In the genomic region with DNA sequence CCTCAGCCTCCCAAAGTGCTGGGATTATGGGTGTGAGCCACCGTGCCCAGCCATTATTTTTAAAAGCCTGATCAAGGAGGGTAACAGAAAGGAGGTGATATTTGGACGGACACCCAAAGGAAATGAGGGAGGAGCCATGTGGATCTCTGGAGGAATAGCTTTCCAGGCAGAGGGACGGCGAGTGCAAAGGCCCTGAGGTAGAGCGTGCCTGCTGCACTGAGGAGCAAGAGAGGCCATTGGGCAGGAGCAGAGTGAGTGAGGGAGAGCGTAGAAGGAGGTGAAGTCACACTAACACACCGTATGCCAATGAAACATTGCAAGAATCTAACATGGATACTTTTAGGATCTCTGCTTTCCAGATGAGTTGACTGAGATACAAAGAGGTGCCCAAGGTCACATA, we compare ENCODE assay signal across 29 cellular contexts.
"Had no signal": no experiment of that assay in that cellular context is flagged by ENCODE, and none has a peak within 500 bp of the region (broad histone marks: within the 10 kb centered on the region; RNA-seq: fewer than 3 reads in every experiment).

No MANE protein-coding gene starts in this region.

- H2AFZ ChIP-seq: parathyroid adenoma had no signal

- H3K36me3 ChIP-seq: left lung, lower lobe of right lung, neutrophil, right atrium auricular region, stomach, thyroid gland, transverse colon, upper lobe of left lung, vagina had no signal

- H3K27me3 ChIP-seq: right atrium auricular region, testis, thyroid gland, transverse colon, upper lobe of left lung, vagina had no signal

- H3K27ac ChIP-seq: left lung, lower lobe of right lung, neutrophil, parathyroid adenoma, right atrium auricular region, skin epidermis, stomach, testis, thyroid gland, transverse colon, upper lobe of left lung, vagina had no signal

- DNase-seq: hypothalamus; immature natural killer cell; kidney; left colon; left lung; lower lobe of right lung; mammary epithelial cell; mesenchymal stem cell; naive thymus-derived CD8-positive, alpha-beta T cell; occipital lobe; stimulated activated CD4-positive, alpha-beta T cell treated with anti-CD3 and anti-CD28 coated beads, Interleukin-12 subunit alpha, Interleukin-12 subunit beta, amount 100 ng/mL, for 4 hours; stimulated activated CD4-positive, alpha-beta T cell treated with anti-CD3 and anti-CD28 coated beads, Interleukin-15, amount 100 ng/mL, for 24 hours; stimulated activated CD4-positive, alpha-beta T cell treated with anti-CD3 and anti-CD28 coated beads, Interleukin-2, amount 100 ng/mL, for 24 hours; stimulated activated CD4-positive, alpha-beta T cell treated with anti-CD3 and anti-CD28 coated beads, Interleukin-4, amount 100 ng/mL, for 1 hour; stimulated activated naive B cell treated with anti-CD40 and anti-IgM and Interleukin-4, amounts not matched to agents 10 μg/mL and 1 μg/mL and 100 μg/mL, for 72 hours; stimulated activated naive CD8-positive, alpha-beta T cell treated with anti-CD3 and anti-CD28 coated beads, Interleukin-15, Interleukin-2, amounts not matched to agents 100 U/mL and 50 U/mL, for 24 hours; stomach; testis; thyroid gland; transverse colon; upper lobe of left lung had no signal

- H3K27ac Mint-ChIP-seq: immature natural killer cell; progenitor cell of endocrine pancreas; stimulated activated naive B cell treated with anti-CD40 and anti-IgM and Interleukin-4, amounts not matched to agents 10 μg/mL and 1 μg/mL and 100 μg/mL, for 72 hours had no signal

- H3K9ac ChIP-seq: parathyroid adenoma had no signal

- H3K4me3 Mint-ChIP-seq: immature natural killer cell; naive thymus-derived CD8-positive, alpha-beta T cell; stimulated activated naive B cell treated with anti-CD40 and anti-IgM and Interleukin-4, amounts not matched to agents 10 μg/mL and 1 μg/mL and 100 μg/mL, for 72 hours had no signal

- H3K79me2 ChIP-seq: parathyroid adenoma had no signal

- FAIRE-seq: islet of Langerhans, kidney had no signal

- ATAC-seq: left colon; left lung; lower lobe of right lung; naive thymus-derived CD8-positive, alpha-beta T cell; sciatic nerve; stimulated activated naive B cell treated with anti-CD40 and anti-IgM and Interleukin-4, amounts not matched to agents 10 μg/mL and 1 μg/mL and 100 μg/mL, for 72 hours; stimulated activated naive CD8-positive, alpha-beta T cell treated with anti-CD3 and anti-CD28 coated beads, Interleukin-15, Interleukin-2, amounts not matched to agents 100 U/mL and 50 U/mL, for 24 hours had no signal

- H3K4me1 Mint-ChIP-seq: immature natural killer cell had no signal

- H3K9me3 ChIP-seq: left lung, lower lobe of right lung, neutrophil, right atrium auricular region, stomach, testis, thyroid gland, transverse colon, upper lobe of left lung, vagina had no signal

- H3K36me3 Mint-ChIP-seq: immature natural killer cell; naive thymus-derived CD8-positive, alpha-beta T cell; stimulated activated naive B cell treated with anti-CD40 and anti-IgM and Interleukin-4, amounts not matched to agents 10 μg/mL and 1 μg/mL and 100 μg/mL, for 72 hours had no signal

- H3K9me3 Mint-ChIP-seq: immature natural killer cell; stimulated activated naive B cell treated with anti-CD40 and anti-IgM and Interleukin-4, amounts not matched to agents 10 μg/mL and 1 μg/mL and 100 μg/mL, for 72 hours had no signal

- H3K4me1 ChIP-seq: left lung, lower lobe of right lung, parathyroid adenoma, right atrium auricular region, testis, thyroid gland, transverse colon, upper lobe of left lung, vagina had no signal

- H3K4me3 ChIP-seq: left lung, lower lobe of right lung, right atrium auricular region, skin epidermis, stomach, testis, thyroid gland, transverse colon, upper lobe of left lung, vagina had no signal
